13 cellular contexts compared by ENCODE assay signal in the genomic region with DNA sequence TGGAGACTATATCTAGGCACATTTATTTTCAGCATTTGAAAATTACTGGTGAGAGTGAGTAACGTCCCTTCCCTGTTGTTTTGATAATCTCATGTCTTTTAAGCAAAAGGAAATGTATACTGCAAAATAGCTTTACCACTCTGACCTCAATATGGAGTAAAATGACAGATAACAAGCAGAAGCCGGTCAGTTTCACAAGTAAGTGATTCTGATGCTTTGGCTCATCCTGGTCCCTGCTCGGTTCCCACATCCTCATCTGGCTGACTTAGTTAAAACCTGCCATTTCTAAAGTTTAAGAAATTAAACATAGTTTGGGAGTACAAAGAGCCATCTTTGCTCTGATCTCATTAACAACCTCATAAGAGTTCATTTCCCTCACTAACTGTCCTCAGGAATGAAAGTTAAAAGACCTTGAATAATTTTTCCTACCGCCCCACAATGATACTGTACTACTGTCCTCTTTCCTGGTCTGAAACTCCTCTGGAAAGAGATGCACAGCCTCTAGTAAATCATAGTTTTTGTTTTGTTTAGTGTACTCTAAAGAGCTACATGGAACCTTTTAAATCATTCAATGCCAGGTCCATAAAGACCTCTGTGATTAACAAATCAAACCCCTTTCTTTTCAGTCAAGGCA.
DNase-seq lines count a peak whose midpoint lies in the region; ATAC-seq and TF ChIP-seq lines count a peak whose summit lies in the region.
"Had no signal": no experiment of that assay in that cellular context is flagged by ENCODE, and none has a peak within 500 bp of the region (broad histone marks: within the 10 kb centered on the region; RNA-seq: fewer than 3 reads in every experiment).

No MANE protein-coding gene starts in this region.

- H3K4me1 Mint-ChIP-seq in Caco-2 (ENCODE audit: low read depth, unreplicated experiment) = peaks cover 37% of the 10 kb centered on the region
- H3K4me1 Mint-ChIP-seq: activated B cell treated with CpG ODN at 0.5 μM for 24 hours had no signal

- no peaks in the 10 kb centered on the region; the same call in 1 of the 2 replicates for H3K9me3 ChIP-seq in Caco-2

- TF ChIP-seq CTCF in Caco-2 (IDR thresholded peaks at IDR 0.05; ENCODE audit: insufficient read depth in 1 of 2, low read depth in 1 of 2, low read length in 1 of 2, severe bottlenecking in 1 of 2, unreplicated experiment in 1 of 2) = no peak

- peaks cover 33% of the 10 kb centered on the region for H3K4me1 ChIP-seq in Caco-2

- CTCF ChIA-PET in Caco-2 (lab: Charles Lee) = interaction anchor here (0.6 to 1.3 kb wide), 2 partner anchors 30 to 372 kb away, joined by 3 to 4 read pairs; no protein-coding TSS in a partner anchor

- H3K4me3 Mint-ChIP-seq in Caco-2 (ENCODE audit: unreplicated experiment) = peak overlapping the region; percentile 60
- H3K4me3 Mint-ChIP-seq: activated B cell treated with CpG ODN at 0.5 μM for 24 hours, H9 had no signal

- BruUV-seq in Caco-2 (replicated peaks; lab: Mats Ljungman, UMichigan) = no TSS peak

- no peaks in the 10 kb centered on the region for H3K27me3 ChIP-seq in Caco-2 (replicated peaks; ENCODE audit: control insufficient read depth, insufficient read depth, low read length)
- H3K27me3 ChIP-seq in H7 (ENCODE audit: control insufficient read depth, insufficient read depth, low read length) = no peaks in the 10 kb centered on the region

- no peak overlapping the region for H3K4me3 ChIP-seq in Caco-2 (ENCODE audit: low read depth, low read length)
- no peak overlapping the region for H3K4me3 ChIP-seq in H7 (ENCODE audit: insufficient read depth, low read depth, low read length)

- H3K27me3 Mint-ChIP-seq in Caco-2 (ENCODE audit: insufficient read depth, unreplicated experiment) = no peaks in the 10 kb centered on the region
- H3K27me3 Mint-ChIP-seq: activated B cell treated with CpG ODN at 0.5 μM for 24 hours had no signal

- no peaks in the 10 kb centered on the region for H3K36me3 ChIP-seq in Caco-2 (ENCODE audit: control insufficient read depth, insufficient read depth, low read length)
- H3K36me3 ChIP-seq in H7 (replicated peaks; ENCODE audit: control insufficient read depth, insufficient read depth, low read length) = no peaks in the 10 kb centered on the region

- H3K36me3 Mint-ChIP-seq in Caco-2 (ENCODE audit: insufficient read depth, unreplicated experiment) = no peaks in the 10 kb centered on the region
- peaks cover 13 to 32% of the 10 kb centered on the region in 2 donors for H3K36me3 Mint-ChIP-seq in activated naive CD4-positive, alpha-beta T cell treated with anti-CD3 and anti-CD28 coated beads, Interleukin-2, amount 50 U/mL, for 72 hours

- H3K27ac Mint-ChIP-seq in Caco-2 (ENCODE audit: unreplicated experiment) = peak overlapping the region; percentile 93
- peak overlapping the region; percentile 69 to 88 for H3K27ac Mint-ChIP-seq in activated naive CD4-positive, alpha-beta T cell treated with anti-CD3 and anti-CD28 coated beads, Interleukin-2, amount 50 U/mL, for 72 hours
- H3K27ac Mint-ChIP-seq: activated B cell treated with CpG ODN at 0.5 μM for 24 hours had no signal

- POLR2A ChIA-PET in Caco-2 (lab: Charles Lee) = no interaction called here

- intact Hi-C loops in Caco-2 (cut with micrococcal nuclease; ENCODE audit: unreplicated experiment) = loop anchor here (5.0 kb wide), 1 partner anchor 41 kb away; no protein-coding TSS in a partner anchor
- intact Hi-C loops in cardiac septum (cut with DNase I) = no loop called here

- peak; percentile 58 for ATAC-seq in GM19035 (IDR thresholded peaks at IDR 0.05; ENCODE audit: unreplicated experiment)
- ATAC-seq in HG03039 (IDR thresholded peaks at IDR 0.05; ENCODE audit: unreplicated experiment) = peak; percentile 41
- peak; percentile 65 to 66 for ATAC-seq in activated naive CD4-positive, alpha-beta T cell treated with anti-CD3 and anti-CD28 coated beads, Interleukin-2, amount 50 U/mL, for 72 hours
- no peak for ATAC-seq in HG03442 (IDR thresholded peaks at IDR 0.05; ENCODE audit: unreplicated experiment)
- ATAC-seq in HG03159 (IDR thresholded peaks at IDR 0.05; ENCODE audit: unreplicated experiment) = no peak

- H3K9me3 Mint-ChIP-seq in Caco-2 (ENCODE audit: unreplicated experiment) = peaks cover 11% of the 10 kb centered on the region
- no peaks in the 10 kb centered on the region for H3K9me3 Mint-ChIP-seq in activated naive CD4-positive, alpha-beta T cell treated with anti-CD3 and anti-CD28 coated beads, Interleukin-2, amount 50 U/mL, for 72 hours
- H3K9me3 Mint-ChIP-seq: H9 had no signal

- DNase-seq in Caco-2 (no peak), H7 (no peak), cardiac septum (ENCODE audit: low spot score) (no peak)
- peak in 1 of 2 donors; percentile 39 for DNase-seq in activated naive CD4-positive, alpha-beta T cell treated with anti-CD3 and anti-CD28 coated beads, Interleukin-2, amount 50 U/mL, for 72 hours (ENCODE audit: low spot score in 2 of 2)
- DNase-seq: activated B cell treated with CpG ODN at 0.5 μM for 24 hours, H9, hypothalamus, NCI-H446, Right ventricle myocardium superior had no signal

Comparison
In these comparisons a context has a peak if more than half of its experiments do, and no peak if none do; other contexts are left out.
1. ATAC-seq: peak in GM19035 (single experiment), HG03039 (single experiment) and activated naive CD4-positive, alpha-beta T cell treated with anti-CD3 and anti-CD28 coated beads, Interleukin-2, amount 50 U/mL, for 72 hours (2 of 2); none in HG03442 (single experiment) and HG03159 (single experiment).